7 cellular contexts compared by ENCODE assay signal in genomic region chr14:19097750-19098149, GRCh38.
DNase-seq lines count a peak whose midpoint lies in the region; ATAC-seq and TF ChIP-seq lines count a peak whose summit lies in the region.
"Not testable (repeated sequence)": the region's sequence is repeated elsewhere in the genome, so short reads cannot be mapped to it uniquely, and the experiment has no call there.

No MANE protein-coding gene starts in this region.

- WGBS in trophoblast cell (ENCODE audit: extremely low coverage, insufficient coverage, insufficient read length) = no CpG with 5 or more reads among the region's 49 CpGs
- WGBS in testis, 2 donors = 51% methylated on average over 48 of the region's 49 CpGs; no CpG with 5 or more reads in 1 of the 2 donors

- not testable (repeated sequence) for H2BK120ac ChIP-seq in trophoblast cell (ENCODE audit: insufficient read depth, low read length, poor library complexity)

- intact Hi-C loops in Right ventricle myocardium superior (cut with DNase I); testis (cut with DNase I; ENCODE audit: low total_unique reads): not testable (repeated sequence)

- TF ChIP-seq CTCF in testis (IDR thresholded peaks at IDR 0.05) = not testable (repeated sequence)

- H4K91ac ChIP-seq in trophoblast cell (ENCODE audit: low read depth, low read length) = not testable (repeated sequence)

- not testable (repeated sequence) for H2AFZ ChIP-seq in trophoblast cell (ENCODE audit: insufficient read depth, low read length, poor library complexity)

- not testable (repeated sequence) for H3K4me3 ChIP-seq in trophoblast cell (ENCODE audit: low read depth, low read length)
- peak overlapping the region in 1 of 2 donors; percentile 53 for H3K4me3 ChIP-seq in testis

- H3K79me1 ChIP-seq in trophoblast cell (ENCODE audit: low read length) = not testable (repeated sequence)

- ATAC-seq in Right ventricle myocardium superior (ENCODE audit: poor library complexity) = not testable (repeated sequence)

- not testable (repeated sequence) for H3K36me3 ChIP-seq in trophoblast cell (ENCODE audit: control insufficient read depth in 1 of 2, insufficient read depth in 2 of 2, low read length in 2 of 2); testis (ENCODE audit: low read depth, missing control alignments)

- not testable (repeated sequence) for H4K12ac ChIP-seq in trophoblast cell (ENCODE audit: low read depth, low read length)

- not testable (repeated sequence) for H2AK5ac ChIP-seq in trophoblast cell (ENCODE audit: low read length)

- H2BK12ac ChIP-seq in trophoblast cell (ENCODE audit: low read length) = not testable (repeated sequence)

- H4K8ac ChIP-seq in trophoblast cell (ENCODE audit: low read depth, low read length) = not testable (repeated sequence)

- not testable (repeated sequence) for H3K4me2 ChIP-seq in trophoblast cell (ENCODE audit: low read length)

- not testable (repeated sequence) for H3K14ac ChIP-seq in trophoblast cell (ENCODE audit: low read length)

- peaks cover 10% of the 10 kb centered on the region for H3K9me3 ChIP-seq in trophoblast cell (ENCODE audit: insufficient read depth, low read depth, low read length)
- H3K9me3 ChIP-seq in testis = not testable (repeated sequence)

- not testable (repeated sequence) for H3K4me1 ChIP-seq in trophoblast cell (ENCODE audit: control insufficient read depth in 1 of 2, insufficient read depth in 2 of 2, low read length in 2 of 2); testis

- peak; percentile 1 for DNase-seq in RPMI8226
- DNase-seq in ecto neural progenitor cell (ENCODE audit: low spot score) = peak; percentile 33
- peak; percentile 34 for DNase-seq in Right ventricle myocardium superior
- DNase-seq in islet precursor cell = peak; percentile 35
- peak; percentile 90 for DNase-seq in mesenteric fat pad (ENCODE audit: low spot score)
- DNase-seq in trophoblast cell = peak; percentile 6 to 49
- DNase-seq in testis = peak; percentile 13

- H3K18ac ChIP-seq in trophoblast cell (ENCODE audit: low read length) = not testable (repeated sequence)

- not testable (repeated sequence) for H3K4ac ChIP-seq in trophoblast cell (ENCODE audit: low read depth, low read length)

- H3K79me2 ChIP-seq in trophoblast cell (ENCODE audit: control insufficient read depth, insufficient read depth, low read length, poor library complexity) = not testable (repeated sequence)

- not testable (repeated sequence) for H3K23ac ChIP-seq in trophoblast cell (ENCODE audit: low read length)

- not testable (repeated sequence) for H3K27ac ChIP-seq in trophoblast cell (ENCODE audit: low read depth, low read length); testis

- H3K9ac ChIP-seq in trophoblast cell (ENCODE audit: low read length) = not testable (repeated sequence)

- H3K27me3 ChIP-seq in trophoblast cell (ENCODE audit: insufficient read depth, low read length); testis: not testable (repeated sequence)

- TF ChIP-seq POLR2A in testis (IDR thresholded peaks at IDR 0.05) = not testable (repeated sequence)

- H2BK5ac ChIP-seq in trophoblast cell (ENCODE audit: low read depth, low read length, poor library complexity) = not testable (repeated sequence)

Comparison
In these comparisons a context has a peak if more than half of its experiments do, and no peak if none do; other contexts are left out.
1. DNase-seq: peak in every context shown above with its lines; median percentile 90 in mesenteric fat pad; 35 in islet precursor cell; 34 in Right ventricle myocardium superior; 33 in ecto neural progenitor cell; 28 in trophoblast cell; 13 in testis; 1 in RPMI8226.